In the genomic region with DNA sequence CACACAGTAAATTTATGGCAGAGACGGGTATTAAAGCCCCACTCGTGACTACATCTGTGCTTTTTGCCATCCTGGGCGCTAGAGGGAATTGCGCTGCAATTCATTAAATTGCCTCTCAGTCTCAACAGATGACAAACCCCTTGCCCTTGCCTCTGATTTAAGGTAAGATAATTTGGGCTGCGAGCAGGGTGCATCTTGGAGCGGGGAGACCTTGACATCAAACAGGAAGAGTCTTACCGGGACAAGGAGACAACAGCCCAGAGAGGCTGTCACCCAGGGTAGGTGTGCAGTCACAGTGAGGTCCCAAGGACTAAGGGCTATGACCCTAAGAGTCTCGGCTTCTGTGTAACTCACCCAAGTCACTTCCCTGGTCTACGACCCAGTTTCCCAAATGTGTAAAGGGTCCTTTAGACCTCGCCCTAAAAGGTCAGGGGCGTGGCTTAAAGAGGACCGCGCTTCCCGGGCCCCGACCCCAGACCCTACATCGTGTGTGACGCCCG, we compare ENCODE assay signal across 8 cellular contexts. TPM values are rescaled to one million over a fixed set of nuclear protein-coding genes. Genes with fewer than 3 reads are reported as not detected.
A peak's percentile ranks its signal among the peaks of the same experiment; 100 is the strongest.
DNase-seq lines count a peak whose midpoint lies in the region; ATAC-seq and TF ChIP-seq lines count a peak whose summit lies in the region.

No MANE protein-coding gene starts in this region.

- DNase-seq in activated T-cell treated with anti-CD3 and anti-CD28 coated beads for 24 hours (ENCODE audit: low read depth) (peak; percentile 13), activated T-cell treated with anti-CD3 and anti-CD28 coated beads for 4 hours (no peak), T follicular helper cell (ENCODE audit: low read depth) (peak; percentile 38), fibroblast of gingiva (ENCODE audit: low read depth) (peak; percentile 16), osteocyte (ENCODE audit: extremely low spot score, unreplicated experiment) (no peak), COR-L47 (lab: John Stamatoyannopoulos, UW) (no peak), NOMO-1 treated with DMSO at 0.1 percent for 48 hours (lab: John Stamatoyannopoulos, UW; ENCODE audit: unreplicated experiment) (no peak)

- no peaks in the 10 kb centered on the region for H3K9me3 Mint-ChIP-seq in osteocyte (ENCODE audit: unreplicated experiment)

- no peak for TF ChIP-seq CTCF in osteocyte (IDR thresholded peaks at IDR 0.05)

- ATAC-seq in HG03066 (IDR thresholded peaks at IDR 0.05; ENCODE audit: low read depth, unreplicated experiment), result peak; percentile 17

- no peaks in the 10 kb centered on the region for H3K27me3 Mint-ChIP-seq in osteocyte (ENCODE audit: unreplicated experiment)

- H3K36me3 Mint-ChIP-seq in osteocyte (ENCODE audit: unreplicated experiment), result peaks cover 2% of the 10 kb centered on the region

- peak overlapping the region; percentile 87 for H3K4me3 Mint-ChIP-seq in osteocyte (ENCODE audit: unreplicated experiment)

- peaks cover 21% of the 10 kb centered on the region for H3K4me1 Mint-ChIP-seq in osteocyte (ENCODE audit: unreplicated experiment)

- H3K27ac Mint-ChIP-seq in osteocyte (ENCODE audit: unreplicated experiment), result peak overlapping the region; percentile 92

RNA-seq across cellular contexts. Expression of gene TOM1, which starts 0.4 kb away (rescaled TPM):
- total RNA-seq in osteocyte, result 55.5 and 57.6 TPM in 2 replicates

RNA-seq across cellular contexts. Expression of gene HMGXB4, which starts 42.0 kb away (rescaled TPM):
- total RNA-seq in osteocyte, result 25.7 and 26.8 TPM in 2 replicates

Comparison
In these comparisons a context has a peak if more than half of its experiments do, and no peak if none do; other contexts are left out.
1. DNase-seq: peak in activated T-cell treated with anti-CD3 and anti-CD28 coated beads for 24 hours (single experiment), T follicular helper cell (single experiment) and fibroblast of gingiva (single experiment); none in activated T-cell treated with anti-CD3 and anti-CD28 coated beads for 4 hours (single experiment), osteocyte (single experiment), COR-L47 (single experiment) and NOMO-1 treated with DMSO at 0.1 percent for 48 hours (single experiment).